ENCODE assay signal across 8 cellular contexts in the genomic region with DNA sequence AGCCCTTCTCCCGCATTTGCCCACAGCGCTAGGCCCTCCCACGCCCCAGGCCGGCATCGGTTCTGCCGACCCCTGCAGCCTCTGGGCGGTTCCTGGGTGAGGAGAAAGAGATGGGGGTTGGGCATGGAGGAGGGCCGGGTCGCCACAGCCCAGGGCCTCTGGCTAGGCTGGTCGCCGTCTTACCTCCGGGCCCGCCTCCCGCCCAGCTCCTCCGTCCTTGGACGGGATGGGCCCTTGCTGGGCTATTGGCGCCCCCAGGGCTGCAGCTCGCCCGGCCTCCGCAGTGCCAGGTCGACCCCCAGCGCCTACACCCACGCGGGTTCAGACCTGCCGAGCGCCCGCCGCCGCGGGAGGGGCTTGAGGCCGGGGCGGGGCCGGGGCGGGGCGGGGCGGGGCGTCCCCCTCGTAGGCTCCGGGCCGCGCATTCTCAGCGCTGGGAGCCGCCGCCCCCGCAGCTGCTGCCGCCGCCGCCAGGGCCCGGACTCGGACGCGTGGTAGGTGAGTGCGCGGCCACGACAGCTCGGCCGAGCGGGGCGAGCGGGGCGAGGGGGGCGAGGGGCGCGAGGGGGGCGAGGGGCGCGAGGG. TPM values are rescaled to one million over a fixed set of nuclear protein-coding genes. Genes with fewer than 3 reads are reported as not detected.
DNase-seq lines count a peak whose midpoint lies in the region; ATAC-seq and TF ChIP-seq lines count a peak whose summit lies in the region.

TSS of gene CD151 (plus strand) at position 424 of the 585 bp plus-strand sequence. CDS start 3,118 bp downstream, outside the sequence.

- H3K27me3 Mint-ChIP-seq in Caco-2 (ENCODE audit: insufficient read depth, unreplicated experiment), result no peaks in the 10 kb centered on the region
- H3K27me3 Mint-ChIP-seq in activated T-cell treated with anti-CD3 and anti-CD28 coated beads, Interleukin-2, amount 50 U/mL, for 72 hours (ENCODE audit: low read depth), result peaks cover 33% of the 10 kb centered on the region

- no peaks in the 10 kb centered on the region for H3K79me2 ChIP-seq in neural cell (replicated peaks; ENCODE audit: insufficient read depth, low read length)

- H3K27ac Mint-ChIP-seq in Caco-2 (ENCODE audit: unreplicated experiment), result peak within 1 kb of the TSS; percentile 71
- no peak within 1 kb of the TSS for H3K27ac Mint-ChIP-seq in activated T-cell treated with anti-CD3 and anti-CD28 coated beads, Interleukin-2, amount 50 U/mL, for 72 hours

- H3K4me3 Mint-ChIP-seq in Caco-2 (ENCODE audit: unreplicated experiment), result peak within 1 kb of the TSS; percentile 79
- H3K4me3 Mint-ChIP-seq in activated T-cell treated with anti-CD3 and anti-CD28 coated beads, Interleukin-2, amount 50 U/mL, for 72 hours, result peak within 1 kb of the TSS; percentile 75

- peaks cover 16% of the 10 kb centered on the region for H3K4me1 Mint-ChIP-seq in Caco-2 (ENCODE audit: low read depth, unreplicated experiment)
- peaks cover 32% of the 10 kb centered on the region for H3K4me1 Mint-ChIP-seq in activated T-cell treated with anti-CD3 and anti-CD28 coated beads, Interleukin-2, amount 50 U/mL, for 72 hours (ENCODE audit: low read depth)

- peak within 1 kb of the TSS; percentile 34 for H3K27ac ChIP-seq in neural cell (ENCODE audit: low read length)

- no peak for TF ChIP-seq EP300 in neural cell (conservative IDR thresholded peaks at IDR 0.05; ENCODE audit: poor library complexity, severe bottlenecking)

- POLR2A ChIA-PET in Caco-2 (lab: Charles Lee), result interaction anchor here (0.6 to 4.9 kb wide), 2 partner anchors 8 to 13 kb away, joined by 3 to 33 read pairs; partner anchors contain the start of gene PNPLA2

- H3K9me2 ChIP-seq in neural cell (ENCODE audit: insufficient read depth, low read length), result no peaks in the 10 kb centered on the region

- H3K9ac ChIP-seq in neural cell (ENCODE audit: low read length), result peak within 1 kb of the TSS; percentile 75

- TF ChIP-seq RAD21 in neural cell (conservative IDR thresholded peaks at IDR 0.05), result no peak

- H3K36me3 ChIP-seq in Caco-2 (ENCODE audit: control insufficient read depth, insufficient read depth, low read length) (peaks cover 3% of the 10 kb centered on the region), neural cell (ENCODE audit: insufficient read depth, low read length) (no peaks in the 10 kb centered on the region)

- intact Hi-C loops in Caco-2 (cut with micrococcal nuclease; ENCODE audit: unreplicated experiment), result loop anchor here (1.0 kb wide), 1 partner anchor 11 kb away; no protein-coding TSS in a partner anchor

- ATAC-seq in GM21529 (IDR thresholded peaks at IDR 0.05; ENCODE audit: unreplicated experiment), result peak; percentile 37
- ATAC-seq in activated T-cell treated with anti-CD3 and anti-CD28 coated beads, Interleukin-2, amount 50 U/mL, for 72 hours (replicated peaks in 1 of 2), result peak; percentile 66 to 68

- BruUV-seq in Caco-2 (replicated peaks; lab: Mats Ljungman, UMichigan), result no TSS peak

- H3K4me2 ChIP-seq in neural cell (ENCODE audit: low read length), result peak within 1 kb of the TSS; percentile 59

- H3K27me3 ChIP-seq in Caco-2 (replicated peaks; ENCODE audit: control insufficient read depth, insufficient read depth, low read length) (no peaks in the 10 kb centered on the region), neural cell (ENCODE audit: insufficient read depth, low read depth, low read length) (peaks cover 28% of the 10 kb centered on the region)

- peaks cover 33% of the 10 kb centered on the region for H3K4me1 ChIP-seq in Caco-2

- no peaks in the 10 kb centered on the region for H3K9me3 Mint-ChIP-seq in Caco-2 (ENCODE audit: unreplicated experiment)
- H3K9me3 Mint-ChIP-seq in activated T-cell treated with anti-CD3 and anti-CD28 coated beads, Interleukin-2, amount 50 U/mL, for 72 hours, result no peaks in the 10 kb centered on the region

- H2AFZ ChIP-seq in neural cell (ENCODE audit: low read depth, low read length), result no peak within 1 kb of the TSS

- TF ChIP-seq CTCF in Caco-2 (IDR thresholded peaks at IDR 0.05; ENCODE audit: insufficient read depth in 1 of 2, low read depth in 1 of 2, low read length in 1 of 2, severe bottlenecking in 1 of 2, unreplicated experiment in 1 of 2) (no peak), fibroblast of villous mesenchyme (IDR thresholded peaks at IDR 0.05; ENCODE audit: insufficient read depth, low read depth, low read length) (no peak), neural cell (IDR thresholded peaks at IDR 0.05; ENCODE audit: poor library complexity, severe bottlenecking) (no peak)

- H3K9me3 ChIP-seq in Caco-2, result no peaks in the 10 kb centered on the region
- H3K9me3 ChIP-seq in neural cell (ENCODE audit: low read length), result no peaks in the 10 kb centered on the region

- DNase-seq in Caco-2 (peak in 1 of 2 experiments; percentile 72), NCI-H345 treated with DMSO at 0.1 percent for 48 hours (lab: John Stamatoyannopoulos, UW; ENCODE audit: unreplicated experiment) (peak; percentile 31), fibroblast of villous mesenchyme (ENCODE audit: low read depth) (peak; percentile 53), NCI-H524 treated with DMSO at 0.1 percent for 48 hours (lab: John Stamatoyannopoulos, UW) (no peak), NCI-H2029 treated with DMSO at 0.1 percent for 48 hours (lab: John Stamatoyannopoulos, UW) (no peak)
- peak; percentile 62 to 71 for DNase-seq in activated T-cell treated with anti-CD3 and anti-CD28 coated beads, Interleukin-2, amount 50 U/mL, for 72 hours

- CTCF ChIA-PET in Caco-2 (lab: Charles Lee), result interaction anchor here (0.6 kb wide), 1 partner anchor 11 kb away, joined by 3 read pairs; no protein-coding TSS in a partner anchor

- H3K4me3 ChIP-seq in Caco-2 (ENCODE audit: low read depth, low read length) (peak within 1 kb of the TSS; percentile 81), fibroblast of villous mesenchyme (ENCODE audit: low read depth, low read length) (peak within 1 kb of the TSS; percentile 72), neural cell (ENCODE audit: low read length) (peak within 1 kb of the TSS; percentile 81)

- peaks cover 51% of the 10 kb centered on the region for H3K36me3 Mint-ChIP-seq in Caco-2 (ENCODE audit: insufficient read depth, unreplicated experiment)
- H3K36me3 Mint-ChIP-seq in activated T-cell treated with anti-CD3 and anti-CD28 coated beads, Interleukin-2, amount 50 U/mL, for 72 hours (ENCODE audit: insufficient read depth in 2 of 2), result no peaks in the 10 kb centered on the region

- H4K20me1 ChIP-seq in neural cell (ENCODE audit: insufficient read depth), result no peaks in the 10 kb centered on the region

- H3F3A ChIP-seq in neural cell (ENCODE audit: insufficient read depth, low read length, poor library complexity, severe bottlenecking), result no peaks in the 10 kb centered on the region

TF ChIP-seq in neural cell, 6 proteins besides CTCF, POLR2A, EP300 and RAD21:
- no peak for TF ChIP-seq MXI1 (conservative IDR thresholded peaks at IDR 0.05; ENCODE audit: poor library complexity, severe bottlenecking)
- peak; percentile 34 for TF ChIP-seq POLR2AphosphoS5 (IDR thresholded peaks at IDR 0.05)
TF ChIP-seq in neural cell: peak in this region for 1.

RNA-seq across cellular contexts. Expression of gene CD151, which starts in this region (rescaled TPM):
- 268 and 302 TPM in 2 replicates for total RNA-seq in Caco-2 (2022)
- total RNA-seq in activated T-cell treated with anti-CD3 and anti-CD28 coated beads, Interleukin-2, amount 50 U/mL, for 72 hours, result 10 to 100 TPM; 35.4 to 42.2 TPM
- 218 and 295 TPM in 2 replicates for total RNA-seq in fibroblast of villous mesenchyme
- 70.8 and 80.1 TPM in 2 replicates for polyA plus RNA-seq in neural cell
- 39.7 and 39.8 TPM in 2 replicates for polyA minus RNA-seq in neural cell

Comparison
In these comparisons a context has a peak if more than half of its experiments do, and no peak if none do; other contexts are left out.
1. DNase-seq: peak in NCI-H345 treated with DMSO at 0.1 percent for 48 hours (single experiment), activated T-cell treated with anti-CD3 and anti-CD28 coated beads, Interleukin-2, amount 50 U/mL, for 72 hours (2 of 2) and fibroblast of villous mesenchyme (single experiment); none in NCI-H524 treated with DMSO at 0.1 percent for 48 hours (single experiment) and NCI-H2029 treated with DMSO at 0.1 percent for 48 hours (single experiment).
2. Peak in every context shown above with its lines, with median percentiles within 50 percentile points of each other: H3K4me3 ChIP-seq.